1 cellular context compared by ENCODE assay signal in the genomic region with DNA sequence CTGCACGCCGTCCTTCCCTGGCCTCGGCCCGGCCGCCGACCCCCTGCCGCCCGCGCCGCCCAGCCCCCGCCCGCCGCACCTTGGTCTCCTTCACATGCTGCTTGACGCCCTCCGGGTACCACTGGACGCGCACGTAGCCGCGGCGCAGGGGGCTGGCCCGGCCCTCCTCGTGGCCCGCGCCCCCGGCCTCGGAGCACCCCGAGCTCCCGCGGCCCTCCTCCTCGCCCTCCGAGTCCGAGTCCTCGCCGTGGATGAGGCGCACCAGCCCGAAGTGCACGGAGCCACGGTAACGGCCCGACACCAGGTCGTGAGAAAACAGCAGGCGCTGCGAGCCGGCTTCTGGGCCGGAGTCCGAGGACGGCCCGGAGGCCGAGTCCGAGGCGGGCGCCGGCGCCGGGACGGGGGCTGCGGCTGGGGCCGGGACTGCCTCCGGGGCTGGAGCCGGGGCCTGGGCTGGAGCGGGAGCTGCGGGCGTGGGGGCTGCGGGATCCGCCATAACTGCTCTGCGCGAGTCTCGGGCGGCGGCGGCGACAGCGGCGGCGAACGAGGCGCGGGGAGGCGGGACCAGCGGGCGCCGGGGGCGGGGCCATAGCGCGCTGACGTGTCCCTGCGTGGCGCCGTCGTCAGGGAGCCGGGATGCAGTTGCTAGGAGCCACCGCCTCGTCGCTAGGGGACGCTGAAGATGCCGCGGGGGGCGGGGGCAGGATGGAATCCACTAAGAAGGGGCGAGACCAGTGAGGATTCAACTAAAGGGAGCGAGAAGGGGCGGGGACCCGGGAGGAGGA.
TF ChIP-seq lines count a peak whose summit lies in the region.

A gene (minus strand): TSS at position 507 of the 785 bp plus-strand sequence. CDS start 11 bp downstream, at position 496.

TF ChIP-seq in K562, 482 proteins besides CTCF, POLR2A, EP300 and RAD21 (continued from another document and continues in another):
- TF ChIP-seq, protein P1, sequence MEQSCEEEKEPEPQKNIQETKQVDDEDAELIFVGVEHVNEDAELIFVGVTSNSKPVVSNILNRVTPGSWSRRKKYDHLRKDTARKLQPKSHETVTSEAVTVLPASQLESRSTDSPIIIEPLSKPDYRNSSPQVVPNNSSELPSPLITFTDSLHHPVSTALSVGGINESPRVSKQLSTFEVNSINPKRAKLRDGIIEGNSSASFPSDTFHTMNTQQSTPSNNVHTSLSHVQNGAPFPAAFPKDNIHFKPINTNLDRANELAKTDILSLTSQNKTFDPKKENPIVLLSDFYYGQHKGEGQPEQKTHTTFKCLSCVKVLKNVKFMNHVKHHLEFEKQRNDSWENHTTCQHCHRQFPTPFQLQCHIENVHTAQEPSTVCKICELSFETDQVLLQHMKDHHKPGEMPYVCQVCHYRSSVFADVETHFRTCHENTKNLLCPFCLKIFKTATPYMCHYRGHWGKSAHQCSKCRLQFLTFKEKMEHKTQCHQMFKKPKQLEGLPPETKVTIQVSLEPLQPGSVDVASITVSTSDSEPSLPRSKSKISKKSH (CRISPR knock-in tag; IDR thresholded peaks at IDR 0.05) = no peak
- TF ChIP-seq, protein P2, sequence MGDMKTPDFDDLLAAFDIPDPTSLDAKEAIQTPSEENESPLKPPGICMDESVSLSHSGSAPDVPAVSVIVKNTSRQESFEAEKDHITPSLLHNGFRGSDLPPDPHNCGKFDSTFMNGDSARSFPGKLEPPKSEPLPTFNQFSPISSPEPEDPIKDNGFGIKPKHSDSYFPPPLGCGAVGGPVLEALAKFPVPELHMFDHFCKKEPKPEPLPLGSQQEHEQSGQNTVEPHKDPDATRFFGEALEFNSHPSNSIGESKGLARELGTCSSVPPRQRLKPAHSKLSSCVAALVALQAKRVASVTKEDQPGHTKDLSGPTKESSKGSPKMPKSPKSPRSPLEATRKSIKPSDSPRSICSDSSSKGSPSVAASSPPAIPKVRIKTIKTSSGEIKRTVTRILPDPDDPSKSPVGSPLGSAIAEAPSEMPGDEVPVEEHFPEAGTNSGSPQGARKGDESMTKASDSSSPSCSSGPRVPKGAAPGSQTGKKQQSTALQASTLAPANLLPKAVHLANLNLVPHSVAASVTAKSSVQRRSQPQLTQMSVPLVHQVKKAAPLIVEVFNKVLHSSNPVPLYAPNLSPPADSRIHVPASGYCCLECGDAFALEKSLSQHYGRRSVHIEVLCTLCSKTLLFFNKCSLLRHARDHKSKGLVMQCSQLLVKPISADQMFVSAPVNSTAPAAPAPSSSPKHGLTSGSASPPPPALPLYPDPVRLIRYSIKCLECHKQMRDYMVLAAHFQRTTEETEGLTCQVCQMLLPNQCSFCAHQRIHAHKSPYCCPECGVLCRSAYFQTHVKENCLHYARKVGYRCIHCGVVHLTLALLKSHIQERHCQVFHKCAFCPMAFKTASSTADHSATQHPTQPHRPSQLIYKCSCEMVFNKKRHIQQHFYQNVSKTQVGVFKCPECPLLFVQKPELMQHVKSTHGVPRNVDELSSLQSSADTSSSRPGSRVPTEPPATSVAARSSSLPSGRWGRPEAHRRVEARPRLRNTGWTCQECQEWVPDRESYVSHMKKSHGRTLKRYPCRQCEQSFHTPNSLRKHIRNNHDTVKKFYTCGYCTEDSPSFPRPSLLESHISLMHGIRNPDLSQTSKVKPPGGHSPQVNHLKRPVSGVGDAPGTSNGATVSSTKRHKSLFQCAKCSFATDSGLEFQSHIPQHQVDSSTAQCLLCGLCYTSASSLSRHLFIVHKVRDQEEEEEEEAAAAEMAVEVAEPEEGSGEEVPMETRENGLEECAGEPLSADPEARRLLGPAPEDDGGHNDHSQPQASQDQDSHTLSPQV (IDR thresholded peaks at IDR 0.05) = no peak; the same call in 1 of the 2 replicates
- TF ChIP-seq GABPB2 (CRISPR knock-in tag; conservative IDR thresholded peaks at IDR 0.05) = no peak
- TF ChIP-seq, protein P3, sequence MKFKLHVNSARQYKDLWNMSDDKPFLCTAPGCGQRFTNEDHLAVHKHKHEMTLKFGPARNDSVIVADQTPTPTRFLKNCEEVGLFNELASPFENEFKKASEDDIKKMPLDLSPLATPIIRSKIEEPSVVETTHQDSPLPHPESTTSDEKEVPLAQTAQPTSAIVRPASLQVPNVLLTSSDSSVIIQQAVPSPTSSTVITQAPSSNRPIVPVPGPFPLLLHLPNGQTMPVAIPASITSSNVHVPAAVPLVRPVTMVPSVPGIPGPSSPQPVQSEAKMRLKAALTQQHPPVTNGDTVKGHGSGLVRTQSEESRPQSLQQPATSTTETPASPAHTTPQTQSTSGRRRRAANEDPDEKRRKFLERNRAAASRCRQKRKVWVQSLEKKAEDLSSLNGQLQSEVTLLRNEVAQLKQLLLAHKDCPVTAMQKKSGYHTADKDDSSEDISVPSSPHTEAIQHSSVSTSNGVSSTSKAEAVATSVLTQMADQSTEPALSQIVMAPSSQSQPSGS (CRISPR knock-in tag; IDR thresholded peaks at IDR 0.05) = no peak
- no peak for TF ChIP-seq SIX5 (IDR thresholded peaks at IDR 0.05; ENCODE audit: borderline replicate concordance in 1 of 2, insufficient read depth in 1 of 2, low read depth in 1 of 2, low read length in 2 of 2)
- TF ChIP-seq GABPB1 (CRISPR knock-in tag; IDR thresholded peaks at IDR 0.05) = no peak
- TF ChIP-seq RBM39 (optimal IDR thresholded peaks at IDR 0.05; ENCODE audit: low read depth, low read length) = no peak
- TF ChIP-seq PCBP1 (IDR thresholded peaks at IDR 0.05; ENCODE audit: low read depth, low read length, poor library complexity, severe bottlenecking) = peak; percentile 21
- no peak for TF ChIP-seq MEF2A (IDR thresholded peaks at IDR 0.05; ENCODE audit: control insufficient read depth, low read depth, low read length)
- TF ChIP-seq LEF1 (IDR thresholded peaks at IDR 0.05) = no peak
- TF ChIP-seq, protein P4, sequence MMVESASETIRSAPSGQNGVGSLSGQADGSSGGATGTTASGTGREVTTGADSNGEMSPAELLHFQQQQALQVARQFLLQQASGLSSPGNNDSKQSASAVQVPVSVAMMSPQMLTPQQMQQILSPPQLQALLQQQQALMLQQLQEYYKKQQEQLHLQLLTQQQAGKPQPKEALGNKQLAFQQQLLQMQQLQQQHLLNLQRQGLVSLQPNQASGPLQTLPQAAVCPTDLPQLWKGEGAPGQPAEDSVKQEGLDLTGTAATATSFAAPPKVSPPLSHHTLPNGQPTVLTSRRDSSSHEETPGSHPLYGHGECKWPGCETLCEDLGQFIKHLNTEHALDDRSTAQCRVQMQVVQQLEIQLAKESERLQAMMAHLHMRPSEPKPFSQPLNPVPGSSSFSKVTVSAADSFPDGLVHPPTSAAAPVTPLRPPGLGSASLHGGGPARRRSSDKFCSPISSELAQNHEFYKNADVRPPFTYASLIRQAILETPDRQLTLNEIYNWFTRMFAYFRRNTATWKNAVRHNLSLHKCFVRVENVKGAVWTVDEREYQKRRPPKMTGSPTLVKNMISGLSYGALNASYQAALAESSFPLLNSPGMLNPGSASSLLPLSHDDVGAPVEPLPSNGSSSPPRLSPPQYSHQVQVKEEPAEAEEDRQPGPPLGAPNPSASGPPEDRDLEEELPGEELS (CRISPR knock-in tag; IDR thresholded peaks at IDR 0.05; ENCODE audit: borderline replicate concordance) = no peak; the same call in 1 of the 2 replicates
- no peak for TF ChIP-seq FIP1L1 (IDR thresholded peaks at IDR 0.05; ENCODE audit: low read depth, low read length, poor library complexity, severe bottlenecking)
- TF ChIP-seq ZBTB7A (IDR thresholded peaks at IDR 0.05; ENCODE audit: borderline replicate concordance, control insufficient read depth, low read depth, low read length) = no peak
- no peak; the same call in 1 of the 2 replicates for TF ChIP-seq ZBTB1 (CRISPR knock-in tag; IDR thresholded peaks at IDR 0.05; ENCODE audit: borderline replicate concordance, low read depth)
- no peak for TF ChIP-seq FOXA1 (IDR thresholded peaks at IDR 0.05; ENCODE audit: borderline replicate concordance)
- no peak for TF ChIP-seq FOS (IDR thresholded peaks at IDR 0.05; ENCODE audit: extremely low read depth, insufficient read length)
- TF ChIP-seq, protein P5, sequence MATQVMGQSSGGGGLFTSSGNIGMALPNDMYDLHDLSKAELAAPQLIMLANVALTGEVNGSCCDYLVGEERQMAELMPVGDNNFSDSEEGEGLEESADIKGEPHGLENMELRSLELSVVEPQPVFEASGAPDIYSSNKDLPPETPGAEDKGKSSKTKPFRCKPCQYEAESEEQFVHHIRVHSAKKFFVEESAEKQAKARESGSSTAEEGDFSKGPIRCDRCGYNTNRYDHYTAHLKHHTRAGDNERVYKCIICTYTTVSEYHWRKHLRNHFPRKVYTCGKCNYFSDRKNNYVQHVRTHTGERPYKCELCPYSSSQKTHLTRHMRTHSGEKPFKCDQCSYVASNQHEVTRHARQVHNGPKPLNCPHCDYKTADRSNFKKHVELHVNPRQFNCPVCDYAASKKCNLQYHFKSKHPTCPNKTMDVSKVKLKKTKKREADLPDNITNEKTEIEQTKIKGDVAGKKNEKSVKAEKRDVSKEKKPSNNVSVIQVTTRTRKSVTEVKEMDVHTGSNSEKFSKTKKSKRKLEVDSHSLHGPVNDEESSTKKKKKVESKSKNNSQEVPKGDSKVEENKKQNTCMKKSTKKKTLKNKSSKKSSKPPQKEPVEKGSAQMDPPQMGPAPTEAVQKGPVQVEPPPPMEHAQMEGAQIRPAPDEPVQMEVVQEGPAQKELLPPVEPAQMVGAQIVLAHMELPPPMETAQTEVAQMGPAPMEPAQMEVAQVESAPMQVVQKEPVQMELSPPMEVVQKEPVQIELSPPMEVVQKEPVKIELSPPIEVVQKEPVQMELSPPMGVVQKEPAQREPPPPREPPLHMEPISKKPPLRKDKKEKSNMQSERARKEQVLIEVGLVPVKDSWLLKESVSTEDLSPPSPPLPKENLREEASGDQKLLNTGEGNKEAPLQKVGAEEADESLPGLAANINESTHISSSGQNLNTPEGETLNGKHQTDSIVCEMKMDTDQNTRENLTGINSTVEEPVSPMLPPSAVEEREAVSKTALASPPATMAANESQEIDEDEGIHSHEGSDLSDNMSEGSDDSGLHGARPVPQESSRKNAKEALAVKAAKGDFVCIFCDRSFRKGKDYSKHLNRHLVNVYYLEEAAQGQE (CRISPR knock-in tag; IDR thresholded peaks at IDR 0.05; ENCODE audit: low read depth) = 0 out of 2 replicates have a peak, but pooled peaks have one; percentile 62
- TF ChIP-seq, protein P6, sequence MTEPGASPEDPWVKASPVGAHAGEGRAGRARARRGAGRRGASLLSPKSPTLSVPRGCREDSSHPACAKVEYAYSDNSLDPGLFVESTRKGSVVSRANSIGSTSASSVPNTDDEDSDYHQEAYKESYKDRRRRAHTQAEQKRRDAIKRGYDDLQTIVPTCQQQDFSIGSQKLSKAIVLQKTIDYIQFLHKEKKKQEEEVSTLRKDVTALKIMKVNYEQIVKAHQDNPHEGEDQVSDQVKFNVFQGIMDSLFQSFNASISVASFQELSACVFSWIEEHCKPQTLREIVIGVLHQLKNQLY (CRISPR knock-in tag; conservative IDR thresholded peaks at IDR 0.05) = no peak
- no peak for TF ChIP-seq TRIM28 (IDR thresholded peaks at IDR 0.05)
- TF ChIP-seq, protein P7, sequence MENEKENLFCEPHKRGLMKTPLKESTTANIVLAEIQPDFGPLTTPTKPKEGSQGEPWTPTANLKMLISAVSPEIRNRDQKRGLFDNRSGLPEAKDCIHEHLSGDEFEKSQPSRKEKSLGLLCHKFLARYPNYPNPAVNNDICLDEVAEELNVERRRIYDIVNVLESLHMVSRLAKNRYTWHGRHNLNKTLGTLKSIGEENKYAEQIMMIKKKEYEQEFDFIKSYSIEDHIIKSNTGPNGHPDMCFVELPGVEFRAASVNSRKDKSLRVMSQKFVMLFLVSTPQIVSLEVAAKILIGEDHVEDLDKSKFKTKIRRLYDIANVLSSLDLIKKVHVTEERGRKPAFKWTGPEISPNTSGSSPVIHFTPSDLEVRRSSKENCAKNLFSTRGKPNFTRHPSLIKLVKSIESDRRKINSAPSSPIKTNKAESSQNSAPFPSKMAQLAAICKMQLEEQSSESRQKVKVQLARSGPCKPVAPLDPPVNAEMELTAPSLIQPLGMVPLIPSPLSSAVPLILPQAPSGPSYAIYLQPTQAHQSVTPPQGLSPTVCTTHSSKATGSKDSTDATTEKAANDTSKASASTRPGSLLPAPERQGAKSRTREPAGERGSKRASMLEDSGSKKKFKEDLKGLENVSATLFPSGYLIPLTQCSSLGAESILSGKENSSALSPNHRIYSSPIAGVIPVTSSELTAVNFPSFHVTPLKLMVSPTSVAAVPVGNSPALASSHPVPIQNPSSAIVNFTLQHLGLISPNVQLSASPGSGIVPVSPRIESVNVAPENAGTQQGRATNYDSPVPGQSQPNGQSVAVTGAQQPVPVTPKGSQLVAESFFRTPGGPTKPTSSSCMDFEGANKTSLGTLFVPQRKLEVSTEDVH (IDR thresholded peaks at IDR 0.05; ENCODE audit: low read depth, partially characterized antibody) = no peak
- TF ChIP-seq POLR3A (IDR thresholded peaks at IDR 0.05; ENCODE audit: borderline replicate concordance, extremely low read depth, insufficient read depth, insufficient read length) = no peak
- no peak for TF ChIP-seq MTF1 (CRISPR knock-in tag; IDR thresholded peaks at IDR 0.05; ENCODE audit: borderline replicate concordance)
- TF ChIP-seq CBX2 (IDR thresholded peaks at IDR 0.05; ENCODE audit: insufficient read depth, low read length, poor library complexity, severe bottlenecking) = no peak
- no peak for TF ChIP-seq GATAD2A (IDR thresholded peaks at IDR 0.05)
- TF ChIP-seq NCOA2 (IDR thresholded peaks at IDR 0.05; ENCODE audit: partially characterized antibody in 2 of 2) = no peak
- no peak for TF ChIP-seq TAF7 (tag; IDR thresholded peaks at IDR 0.05)
- TF ChIP-seq, protein P8, sequence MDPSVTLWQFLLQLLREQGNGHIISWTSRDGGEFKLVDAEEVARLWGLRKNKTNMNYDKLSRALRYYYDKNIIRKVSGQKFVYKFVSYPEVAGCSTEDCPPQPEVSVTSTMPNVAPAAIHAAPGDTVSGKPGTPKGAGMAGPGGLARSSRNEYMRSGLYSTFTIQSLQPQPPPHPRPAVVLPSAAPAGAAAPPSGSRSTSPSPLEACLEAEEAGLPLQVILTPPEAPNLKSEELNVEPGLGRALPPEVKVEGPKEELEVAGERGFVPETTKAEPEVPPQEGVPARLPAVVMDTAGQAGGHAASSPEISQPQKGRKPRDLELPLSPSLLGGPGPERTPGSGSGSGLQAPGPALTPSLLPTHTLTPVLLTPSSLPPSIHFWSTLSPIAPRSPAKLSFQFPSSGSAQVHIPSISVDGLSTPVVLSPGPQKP (CRISPR knock-in tag; IDR thresholded peaks at IDR 0.05) = no peak
- no peak for TF ChIP-seq CREBBP (IDR thresholded peaks at IDR 0.05; ENCODE audit: low read depth, low read length)
- peak; percentile 99 for TF ChIP-seq CTBP1 (IDR thresholded peaks at IDR 0.05; ENCODE audit: borderline replicate concordance)
- no peak for TF ChIP-seq DACH1 (IDR thresholded peaks at IDR 0.05; ENCODE audit: partially characterized antibody)
- no peak for TF ChIP-seq ZNF274 (IDR thresholded peaks at IDR 0.05; ENCODE audit: borderline replicate concordance, low read depth, low read length)
- TF ChIP-seq ZNF707 (CRISPR knock-in tag; conservative IDR thresholded peaks at IDR 0.05) = no peak
- TF ChIP-seq, protein P9, sequence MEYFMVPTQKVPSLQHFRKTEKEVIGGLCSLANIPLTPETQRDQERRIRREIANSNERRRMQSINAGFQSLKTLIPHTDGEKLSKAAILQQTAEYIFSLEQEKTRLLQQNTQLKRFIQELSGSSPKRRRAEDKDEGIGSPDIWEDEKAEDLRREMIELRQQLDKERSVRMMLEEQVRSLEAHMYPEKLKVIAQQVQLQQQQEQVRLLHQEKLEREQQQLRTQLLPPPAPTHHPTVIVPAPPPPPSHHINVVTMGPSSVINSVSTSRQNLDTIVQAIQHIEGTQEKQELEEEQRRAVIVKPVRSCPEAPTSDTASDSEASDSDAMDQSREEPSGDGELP (CRISPR knock-in tag; IDR thresholded peaks at IDR 0.05; ENCODE audit: borderline replicate concordance) = no peak
- TF ChIP-seq NCOR1 (IDR thresholded peaks at IDR 0.05) = no peak
- TF ChIP-seq RBM17 (IDR thresholded peaks at IDR 0.05; ENCODE audit: borderline replicate concordance, low read depth, low read length) = no peak
- no peak for TF ChIP-seq ZKSCAN1 (IDR thresholded peaks at IDR 0.05; ENCODE audit: low read depth, low read length)
- no peak for TF ChIP-seq FUS (optimal IDR thresholded peaks at IDR 0.05; ENCODE audit: low read depth, low read length)
- TF ChIP-seq SMARCE1 (IDR thresholded peaks at IDR 0.05) = no peak
